Comparison of ENCODE assay signal across 26 cellular contexts in the genomic region with DNA sequence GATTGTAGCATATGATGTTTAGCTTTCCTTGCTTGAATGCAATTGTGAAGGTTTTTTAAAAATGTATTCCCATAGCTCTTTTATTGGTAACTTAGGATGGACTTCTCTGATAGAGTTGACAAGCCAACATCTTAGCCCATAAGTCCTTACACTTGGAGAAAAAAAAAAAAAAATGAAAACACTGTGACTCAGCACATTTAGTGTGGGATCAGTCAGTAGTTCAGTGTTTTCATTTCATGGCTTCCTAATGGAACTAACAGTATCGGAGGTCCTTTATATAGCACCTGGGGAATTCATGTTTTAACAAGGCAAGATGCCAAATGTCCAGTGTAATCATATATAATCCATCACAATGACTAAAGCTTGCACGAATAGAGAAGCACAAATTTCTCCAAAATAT.
DNase-seq lines count a peak whose midpoint lies in the region; ATAC-seq and TF ChIP-seq lines count a peak whose summit lies in the region.
"Had no signal": no experiment of that assay in that cellular context is flagged by ENCODE, and none has a peak within 500 bp of the region (broad histone marks: within the 10 kb centered on the region; RNA-seq: fewer than 3 reads in every experiment).

No MANE protein-coding gene starts in this region.

- peak; percentile 40 for DNase-seq in AG10803 (ENCODE audit: low read depth)
- peak; percentile 75 for DNase-seq in NCI-H460 (ENCODE audit: extremely low read depth, low read depth)
- peak; percentile 38 for DNase-seq in choroid plexus epithelial cell (ENCODE audit: low read depth)
- no peak for DNase-seq in mesothelial cell of epicardium (ENCODE audit: low spot score in 2 of 2, unreplicated experiment in 2 of 2)
- no peak for DNase-seq in left ventricle myocardium inferior
- DNase-seq in OCI-M1 (lab: John Stamatoyannopoulos, UW), result no peak
- no peak for DNase-seq in caudate nucleus (lab: John Stamatoyannopoulos, UW)
- DNase-seq: activated CD4-positive, alpha-beta T cell treated with anti-CD3 and anti-CD28 coated beads, Interleukin-2, amount 50 U/mL, for 48 hours; activated gamma-delta T cell treated with Interleukin-2 at 50 U/mL for 16 hours; amygdala; DMS153; effector CD8-positive, alpha-beta T cell; heart right ventricle; KG1; left ventricle myocardium superior; MV-4-11; NCI-H1694 treated with DMSO at 0.1 percent for 48 hours; NCI-H446; Peyer's patch; uterus had no signal

- H3K36me3 Mint-ChIP-seq in mesothelial cell of epicardium, result no peaks in the 10 kb centered on the region
- H3K36me3 Mint-ChIP-seq: CD14-positive monocyte, neural progenitor cell, WTC11 had no signal

- no peaks in the 10 kb centered on the region for H3K27me3 Mint-ChIP-seq in mesothelial cell of epicardium (ENCODE audit: low read depth)

- peaks cover 18% of the 10 kb centered on the region for H3K4me1 Mint-ChIP-seq in mesothelial cell of epicardium
- H3K4me1 Mint-ChIP-seq: CD14-positive monocyte, neural progenitor cell, WTC11 had no signal

- no peaks in the 10 kb centered on the region for H3K9me3 ChIP-seq in left ventricle myocardium inferior (replicated peaks)
- H3K9me3 ChIP-seq: heart right ventricle, Peyer's patch, prostate gland, uterus had no signal

- no peaks in the 10 kb centered on the region for H3K36me3 ChIP-seq in left ventricle myocardium inferior
- H3K36me3 ChIP-seq: heart right ventricle, neural progenitor cell, Peyer's patch, prostate gland, uterus had no signal

- no peak overlapping the region for H3K4me3 Mint-ChIP-seq in mesothelial cell of epicardium
- H3K4me3 Mint-ChIP-seq: CD14-positive monocyte, neural progenitor cell, WTC11 had no signal

- ATAC-seq in HG03095 (IDR thresholded peaks at IDR 0.05; ENCODE audit: unreplicated experiment), result no peak
- ATAC-seq: GM12878, heart right ventricle, left ventricle myocardium superior, WTC11 had no signal

- peaks cover 27% of the 10 kb centered on the region for H3K27me3 ChIP-seq in left ventricle myocardium inferior (ENCODE audit: low read depth)
- H3K27me3 ChIP-seq: neural progenitor cell, Peyer's patch, uterus had no signal

- no peak for TF ChIP-seq CTCF in AG10803 (conservative IDR thresholded peaks at IDR 0.05; ENCODE audit: low read length)
- TF ChIP-seq CTCF in choroid plexus epithelial cell (conservative IDR thresholded peaks at IDR 0.05; ENCODE audit: low read depth, low read length), result no peak
- TF ChIP-seq CTCF in mesothelial cell of epicardium (IDR thresholded peaks at IDR 0.05; ENCODE audit: unreplicated experiment), result no peak
- TF ChIP-seq CTCF in left ventricle myocardium inferior (IDR thresholded peaks at IDR 0.05; ENCODE audit: borderline replicate concordance), result no peak

- no peak overlapping the region for H3K4me3 ChIP-seq in AG10803 (ENCODE audit: low read length)
- H3K4me3 ChIP-seq in choroid plexus epithelial cell (ENCODE audit: low read depth, low read length), result no peak overlapping the region
- no peak overlapping the region for H3K4me3 ChIP-seq in left ventricle myocardium inferior
- H3K4me3 ChIP-seq: GM12878, heart right ventricle, neural progenitor cell, Peyer's patch, prostate gland, uterus had no signal

- H3K9me3 Mint-ChIP-seq in mesothelial cell of epicardium, result peaks cover 4% of the 10 kb centered on the region
- H3K9me3 Mint-ChIP-seq: WTC11 had no signal

- H3K4me1 ChIP-seq in left ventricle myocardium inferior, result no peaks in the 10 kb centered on the region
- H3K4me1 ChIP-seq: heart right ventricle, neural progenitor cell, Peyer's patch, prostate gland, uterus had no signal

- peak overlapping the region; percentile 54 for H3K27ac Mint-ChIP-seq in mesothelial cell of epicardium
- H3K27ac Mint-ChIP-seq: CD14-positive monocyte, neural progenitor cell had no signal

- H3K27ac ChIP-seq in left ventricle myocardium inferior (replicated peaks) (no peak overlapping the region), caudate nucleus (ENCODE audit: low read depth, low read length) (no peak overlapping the region)
- H3K27ac ChIP-seq: heart right ventricle, neural progenitor cell, Peyer's patch, prostate gland, uterus had no signal

- intact Hi-C loops in left ventricle myocardium inferior (cut with micrococcal nuclease), result no loop called here

Comparison
In these comparisons a context has a peak if more than half of its experiments do, and no peak if none do; other contexts are left out.
1. DNase-seq: peak in AG10803 (single experiment), NCI-H460 (single experiment) and choroid plexus epithelial cell (single experiment); none in mesothelial cell of epicardium (0 of 2), left ventricle myocardium inferior (single experiment), OCI-M1 (single experiment) and caudate nucleus (0 of 61).